21 cellular contexts compared by ENCODE assay signal in genomic region chr17:81021531-81022370, GRCh38. TPM values are rescaled to one million over a fixed set of nuclear protein-coding genes. Genes with fewer than 3 reads are reported as not detected.
DNase-seq lines count a peak whose midpoint lies in the region; ATAC-seq and TF ChIP-seq lines count a peak whose summit lies in the region.
"Had no signal": no experiment of that assay in that cellular context is flagged by ENCODE, and none has a peak within 500 bp of the region (broad histone marks: within the 10 kb centered on the region; RNA-seq: fewer than 3 reads in every experiment).

No MANE protein-coding gene starts in this region.

- no peaks in the 10 kb centered on the region for H3F3A ChIP-seq in MM.1S (ENCODE audit: insufficient read depth, low read length)

- H3K36me3 ChIP-seq in heart right ventricle (no peaks in the 10 kb centered on the region), endodermal cell (ENCODE audit: control insufficient read depth, insufficient read depth, low read length) (no peaks in the 10 kb centered on the region), osteoblast (ENCODE audit: insufficient read depth, low read length) (no peaks in the 10 kb centered on the region), MM.1S (replicated peaks; ENCODE audit: insufficient read depth, low read length) (no peaks in the 10 kb centered on the region)
- H3K36me3 ChIP-seq: brain microvascular endothelial cell, pancreas had no signal

- no peak overlapping the region for H2AFZ ChIP-seq in osteoblast (ENCODE audit: low read length)
- H2AFZ ChIP-seq in MM.1S (ENCODE audit: low read length), result no peak overlapping the region
- H2AFZ ChIP-seq: hepatocyte had no signal

- H3K9me2 ChIP-seq in MM.1S (replicated peaks; ENCODE audit: insufficient read depth, low read length), result no peaks in the 10 kb centered on the region

- peaks cover 0 to 11% (median 9%) of the 10 kb centered on the region in 7 donors for H3K27me3 ChIP-seq in heart right ventricle
- H3K27me3 ChIP-seq in endodermal cell (ENCODE audit: control insufficient read depth, insufficient read depth, low read length, poor library complexity, severe bottlenecking), result no peaks in the 10 kb centered on the region
- H3K27me3 ChIP-seq in osteoblast (ENCODE audit: insufficient read depth, low read length), result peaks cover 23% of the 10 kb centered on the region
- peaks cover 42% of the 10 kb centered on the region for H3K27me3 ChIP-seq in MM.1S (replicated peaks; ENCODE audit: insufficient read depth, low read length)
- H3K27me3 ChIP-seq: hepatocyte had no signal

- H3K27ac ChIP-seq in heart right ventricle, result peak overlapping the region in 8 of 10 donors; percentile 35 to 76 (median 69)
- no peak overlapping the region for H3K27ac ChIP-seq in endodermal cell (ENCODE audit: low read depth, low read length)
- H3K27ac ChIP-seq in osteoblast (ENCODE audit: low read depth, low read length), result no peak overlapping the region
- H3K27ac ChIP-seq in MM.1S (ENCODE audit: low read length), result no peak overlapping the region
- H3K27ac ChIP-seq: brain microvascular endothelial cell, hepatocyte, pancreas had no signal

- H3K4me1 Mint-ChIP-seq in endodermal cell, result peaks cover 26% of the 10 kb centered on the region

- no peaks in the 10 kb centered on the region for H3K27me3 Mint-ChIP-seq in endodermal cell (ENCODE audit: insufficient read depth)
- H3K27me3 Mint-ChIP-seq: activated naive CD4-positive, alpha-beta T cell treated with anti-CD3 and anti-CD28 coated beads, Interleukin-2, amount 50 U/mL, for 24 hours had no signal

- H3K4me3 Mint-ChIP-seq in endodermal cell, result no peak overlapping the region
- H3K4me3 Mint-ChIP-seq: activated naive CD4-positive, alpha-beta T cell treated with anti-CD3 and anti-CD28 coated beads, Interleukin-2, amount 50 U/mL, for 24 hours; stimulated activated naive CD8-positive, alpha-beta T cell treated with anti-CD3 and anti-CD28 coated beads, Interleukin-15, Interleukin-2, amounts not matched to agents 100 ng/mL and 50 ng/mL, for 24 hours had no signal

- H3K79me2 ChIP-seq in osteoblast (ENCODE audit: insufficient read depth, low read length) (no peaks in the 10 kb centered on the region), MM.1S (ENCODE audit: low read length) (no peaks in the 10 kb centered on the region)
- H3K79me2 ChIP-seq: hepatocyte had no signal

- ATAC-seq in heart right ventricle (peak in 1 of 8 donors; percentile 1), Right ventricle myocardium inferior (no peak), HG03045 (IDR thresholded peaks at IDR 0.05; ENCODE audit: unreplicated experiment) (no peak), HG02970 (IDR thresholded peaks at IDR 0.05; ENCODE audit: low FRiP score, unreplicated experiment) (no peak)
- ATAC-seq: pancreas had no signal

- 79% methylated on average over 20 of the region's 20 CpGs for WGBS in heart right ventricle, 2 donors
- 90 to 93% methylated on average over 12 to 20 of the region's 20 CpGs for WGBS in endodermal cell (ENCODE audit: insufficient coverage in 1 of 2, insufficient read length in 1 of 2), 2 experiments

- peak overlapping the region; percentile 35 for H3K27ac Mint-ChIP-seq in endodermal cell
- H3K27ac Mint-ChIP-seq: activated naive CD4-positive, alpha-beta T cell treated with anti-CD3 and anti-CD28 coated beads, Interleukin-2, amount 50 U/mL, for 24 hours; stimulated activated naive CD8-positive, alpha-beta T cell treated with anti-CD3 and anti-CD28 coated beads, Interleukin-15, Interleukin-2, amounts not matched to agents 100 ng/mL and 50 ng/mL, for 24 hours had no signal

- intact Hi-C loops in heart right ventricle (cut with DNase I) (loop anchor here in 6 of 10 donors (2.0 to 10.0 kb wide), 6 partner anchors 75 to 223 kb away; no protein-coding TSS in a partner anchor), Right ventricle myocardium inferior (cut with DNase I) (no loop called here)

- peaks cover 8 to 46% (median 34%) of the 10 kb centered on the region in 9 donors for H3K4me1 ChIP-seq in heart right ventricle
- peaks cover 6% of the 10 kb centered on the region for H3K4me1 ChIP-seq in endodermal cell (ENCODE audit: control insufficient read depth, insufficient read depth, low read length)
- peaks cover 8% of the 10 kb centered on the region for H3K4me1 ChIP-seq in osteoblast (ENCODE audit: insufficient read depth, low read length)
- peaks cover 11% of the 10 kb centered on the region for H3K4me1 ChIP-seq in MM.1S (ENCODE audit: low read length)
- H3K4me1 ChIP-seq: pancreas had no signal

- TF ChIP-seq CTCF in heart right ventricle (IDR thresholded peaks at IDR 0.05) (no peak), endodermal cell (conservative IDR thresholded peaks at IDR 0.05) (peak; percentile 30), osteoblast (IDR thresholded peaks at IDR 0.05; ENCODE audit: extremely low read depth, low read depth, low read length) (no peak), MM.1S (IDR thresholded peaks at IDR 0.05; ENCODE audit: low read length) (no peak)

- no peak overlapping the region for H3K4me3 ChIP-seq in heart right ventricle
- no peak overlapping the region for H3K4me3 ChIP-seq in endodermal cell (ENCODE audit: low read length)
- no peak overlapping the region for H3K4me3 ChIP-seq in osteoblast (ENCODE audit: insufficient read depth, low read length)
- no peak overlapping the region for H3K4me3 ChIP-seq in MM.1S (ENCODE audit: low read length)
- H3K4me3 ChIP-seq: dorsolateral prefrontal cortex, hepatocyte, mucosa of descending colon, pancreas had no signal

- no peaks in the 10 kb centered on the region for H4K20me1 ChIP-seq in osteoblast (ENCODE audit: insufficient read depth, low read length)
- H4K20me1 ChIP-seq in MM.1S (ENCODE audit: insufficient read depth, low read length), result no peaks in the 10 kb centered on the region

- H3K9ac ChIP-seq in endodermal cell (ENCODE audit: extremely low read depth, low read length, poor library complexity, severe bottlenecking) (no peak overlapping the region), MM.1S (ENCODE audit: low read length) (no peak overlapping the region)

- no peak overlapping the region for H3K4me2 ChIP-seq in osteoblast (ENCODE audit: insufficient read depth, low read length)
- no peak overlapping the region for H3K4me2 ChIP-seq in MM.1S (ENCODE audit: low read depth, low read length)
- H3K4me2 ChIP-seq: hepatocyte had no signal

- no peaks in the 10 kb centered on the region for H3K36me3 Mint-ChIP-seq in endodermal cell (ENCODE audit: low read depth)

- H3K9me3 ChIP-seq in heart right ventricle (peaks cover 0 to 4% (median 0%) of the 10 kb centered on the region in 11 donors), endodermal cell (ENCODE audit: control insufficient read depth, low read length) (peaks cover 6% of the 10 kb centered on the region), osteoblast (ENCODE audit: low read depth, low read length) (no peaks in the 10 kb centered on the region), MM.1S (replicated peaks; ENCODE audit: insufficient read depth, low read length) (no peaks in the 10 kb centered on the region)
- H3K9me3 ChIP-seq: mucosa of descending colon, pancreas had no signal

- H3K9me3 Mint-ChIP-seq in endodermal cell, result peaks cover 3% of the 10 kb centered on the region
- H3K9me3 Mint-ChIP-seq: activated naive CD4-positive, alpha-beta T cell treated with anti-CD3 and anti-CD28 coated beads, Interleukin-2, amount 50 U/mL, for 24 hours had no signal

- DNase-seq in heart right ventricle (no peak), Right ventricle myocardium inferior (ENCODE audit: missing footprints) (no peak), endodermal cell (no peak), osteoblast (ENCODE audit: insufficient read length, low spot score, missing footprints) (peak; percentile 81), activated T-cell treated with anti-CD3 and anti-CD28 coated beads for 4 hours (no peak), MM.1S (no peak)
- DNase-seq: activated CD4-positive, alpha-beta T cell treated with anti-CD3 and anti-CD28 coated beads for 4 hours; brain microvascular endothelial cell; EL; NCI-H1694 treated with DMSO at 0.1 percent for 48 hours; NCI-H510A treated with DMSO at 0.1 percent for 48 hours; stimulated activated CD4-positive, alpha-beta T cell treated with anti-CD3 and anti-CD28 coated beads, Interleukin-12 subunit alpha, Interleukin-12 subunit beta, amount 100 ng/mL, for 4 hours; T-helper 9 cell had no signal

RNA-seq across cellular contexts. Expression of gene BAIAP2, which starts 13.2 kb away (rescaled TPM):
- 10 to 100 TPM in 9 of 10 donors, 1 to 10 TPM in 1; 9.5 to 25.8 (median 13.8) TPM for total RNA-seq in heart right ventricle
- polyA plus RNA-seq in heart right ventricle, result 10 to 100 TPM; 16.1 to 18.7 TPM
- 32.1 TPM for total RNA-seq in Right ventricle myocardium inferior
- 10 to 100 TPM; 24.9 to 32.7 TPM for total RNA-seq in endodermal cell
- polyA plus RNA-seq in endodermal cell (2013, experiment 1 of 2), result 41.7 TPM
- 39.0 TPM for polyA plus RNA-seq in endodermal cell (2013, experiment 2 of 2)
- 15.6 and 19.4 TPM in 2 replicates for total RNA-seq in osteoblast

RNA-seq across cellular contexts. Expression of gene CHMP6, which starts 30.1 kb away (rescaled TPM):
- total RNA-seq in heart right ventricle (10 to 100 TPM; 17.5 to 26.4 (median 22.1) TPM), Right ventricle myocardium inferior (19.0 TPM), endodermal cell (10 to 100 TPM; 28.4 to 32.5 TPM), osteoblast (21.4 and 21.8 TPM in 2 replicates)
- polyA plus RNA-seq in heart right ventricle, result 10 to 100 TPM; 23.8 to 30.6 TPM
- 23.4 TPM for polyA plus RNA-seq in endodermal cell (2013, experiment 1 of 2)
- polyA plus RNA-seq in endodermal cell (2013, experiment 2 of 2), result 20.2 TPM

Comparison
In these comparisons a context has a peak if more than half of its experiments do, and no peak if none do; other contexts are left out.
1. H3K27ac ChIP-seq: peak in heart right ventricle (8 of 10); none in endodermal cell (single experiment), osteoblast (single experiment) and MM.1S (single experiment).